Comparison of ENCODE assay signal across 6 cellular contexts in the genomic region with DNA sequence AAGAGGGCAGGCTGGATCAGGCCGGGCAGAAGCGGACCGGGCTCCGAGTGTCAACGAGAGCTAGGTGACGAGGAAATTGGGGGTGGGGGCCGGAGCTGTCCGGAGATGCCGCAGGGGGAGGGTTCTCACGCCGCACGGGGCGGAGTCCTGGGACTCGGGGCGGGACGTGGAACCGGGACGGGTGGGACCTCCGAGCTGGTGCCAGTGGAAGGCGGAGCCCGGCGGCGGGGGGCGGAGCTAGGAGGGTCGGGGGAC. TPM values are rescaled to one million over a fixed set of nuclear protein-coding genes. Genes with fewer than 3 reads are reported as not detected.
DNase-seq lines count a peak whose midpoint lies in the region; ATAC-seq and TF ChIP-seq lines count a peak whose summit lies in the region.

No MANE protein-coding gene starts in this region.

- H3K27me3 Mint-ChIP-seq in WTC11 (ENCODE audit: low read depth), result no peaks in the 10 kb centered on the region

- no peak for TF ChIP-seq POLR2A in right lobe of liver (IDR thresholded peaks at IDR 0.05)

- H3K36me3 Mint-ChIP-seq in WTC11, result peaks cover 12% of the 10 kb centered on the region

- H3K9me3 ChIP-seq in right lobe of liver, result no peaks in the 10 kb centered on the region

- peak overlapping the region; percentile 96 to 98 (median 97) for H3K27ac ChIP-seq in right lobe of liver

- peaks cover 30% of the 10 kb centered on the region for H3K4me1 Mint-ChIP-seq in WTC11

- H3K27me3 ChIP-seq in right lobe of liver, result no peaks in the 10 kb centered on the region

- intact Hi-C loops in right lobe of liver (cut with DNase I), result no loop called here

- no peak for TF ChIP-seq CTCF in WTC11 (IDR thresholded peaks at IDR 0.05)
- no peak for TF ChIP-seq CTCF in right lobe of liver (IDR thresholded peaks at IDR 0.05)

- peaks cover 0 to 36% (median 12%) of the 10 kb centered on the region in 4 donors for H3K4me1 ChIP-seq in right lobe of liver

- no peak for DNase-seq in WTC11 (ENCODE audit: low spot score)
- no peak for DNase-seq in right lobe of liver
- no peak for DNase-seq in NCI-H2107 treated with DMSO at 0.1 percent for 48 hours (lab: John Stamatoyannopoulos, UW; ENCODE audit: unreplicated experiment)
- DNase-seq in iPS-NIHi7 (ENCODE audit: extremely low spot score), result no peak

- WGBS in right lobe of liver (ENCODE audit: insufficient coverage, low coverage, low lambda C conversion rate, missing lambda C conversion rate), result 0% methylated on average over 17 of the region's 25 CpGs

- H3K27ac Mint-ChIP-seq in WTC11, result peak overlapping the region; percentile 100

- peak overlapping the region; percentile 88 for H3K4me3 Mint-ChIP-seq in WTC11

- ATAC-seq in GM21515 (IDR thresholded peaks at IDR 0.05; ENCODE audit: unreplicated experiment), result peak; percentile 52
- no peak for ATAC-seq in WTC11
- ATAC-seq in right lobe of liver, result peak in 3 of 4 donors; percentile 81 to 90 (median 87)
- no peak for ATAC-seq in HG03469 (IDR thresholded peaks at IDR 0.05; ENCODE audit: unreplicated experiment)

- no peaks in the 10 kb centered on the region for H3K9me3 Mint-ChIP-seq in WTC11

- CTCF ChIA-PET in WTC11 (lab: Charles Lee), result interaction anchor here (0.6 to 3.8 kb wide), 14 partner anchors 10 to 322 kb away, joined by 3 to 50 read pairs (median 4); a partner anchor contains a TSS

- H3K36me3 ChIP-seq in right lobe of liver, result peaks cover 0 to 5% (median 2%) of the 10 kb centered on the region in 4 donors

- POLR2A ChIA-PET in WTC11 (lab: Charles Lee), result interaction anchor here (0.5 to 1.5 kb wide), 11 partner anchors 9 to 89 kb away, joined by 3 to 9 read pairs (median 4); a partner anchor contains a TSS

- H3K4me3 ChIP-seq in right lobe of liver, result peak overlapping the region; percentile 93 to 98 (median 98)

TF ChIP-seq in WTC11, 78 proteins besides CTCF, POLR2A, EP300 and RAD21:
- TF ChIP-seq OVOL2 (CRISPR knock-in tag; IDR thresholded peaks at IDR 0.05; ENCODE audit: borderline replicate concordance), result no peak
- TF ChIP-seq CREB1 (CRISPR knock-in tag; IDR thresholded peaks at IDR 0.05), result no peak
- TF ChIP-seq FOXP1 (CRISPR knock-in tag; IDR thresholded peaks at IDR 0.05; ENCODE audit: borderline replicate concordance), result no peak
- TF ChIP-seq ZNF396 (CRISPR knock-in tag; IDR thresholded peaks at IDR 0.05; ENCODE audit: borderline replicate concordance), result no peak
- no peak for TF ChIP-seq ZNF423 (CRISPR knock-in tag; IDR thresholded peaks at IDR 0.05)
- TF ChIP-seq SMAD3 (CRISPR knock-in tag; IDR thresholded peaks at IDR 0.05; ENCODE audit: borderline replicate concordance), result no peak

RNA-seq across cellular contexts. Expression of a gene that starts 0.2 kb away (rescaled TPM):
- 57.2 to 65.9 TPM (median 61.7 TPM) in 3 replicates for total RNA-seq in WTC11 (2021)
- total RNA-seq in right lobe of liver, result 100 to 1,000 TPM in 1 of 6 experiments, 10 to 100 TPM in 5; 49.4 to 108 (median 66.7) TPM

RNA-seq across cellular contexts. Expression of a gene that starts 5.6 kb away (rescaled TPM):
- total RNA-seq in WTC11 (2021) (435 to 471 TPM (median 458 TPM) in 3 replicates), right lobe of liver (10 to 100 TPM; 34.1 to 90.3 (median 49.7) TPM)

RNA-seq across cellular contexts. Expression of a gene that starts 6.7 kb away (rescaled TPM):
- 51.7 to 62.2 TPM (median 59.7 TPM) in 3 replicates for total RNA-seq in WTC11 (2021)
- total RNA-seq in right lobe of liver, result 10 to 100 TPM in 5 of 6 experiments, 1 to 10 TPM in 1; 7.5 to 33.2 (median 16.6) TPM

RNA-seq across cellular contexts. Expression of a gene that starts 10.2 kb away (rescaled TPM):
- total RNA-seq in WTC11 (2021) (80.0 to 97.4 TPM (median 82.2 TPM) in 3 replicates), right lobe of liver (1 to 10 TPM; 5.4 to 8.0 (median 6.7) TPM)

RNA-seq across cellular contexts. Expression of a gene that starts 10.8 kb away (rescaled TPM):
- total RNA-seq in WTC11 (2021) (26.0 to 27.2 TPM (median 27.1 TPM) in 3 replicates), right lobe of liver (10 to 100 TPM; 14.6 to 27.6 (median 21.4) TPM)

Comparison
In these comparisons a context has a peak if more than half of its experiments do, and no peak if none do; other contexts are left out.
1. ATAC-seq: peak in GM21515 (single experiment) and right lobe of liver (3 of 4); none in WTC11 (single experiment) and HG03469 (single experiment).